Comparison of ENCODE assay signal across 19 cellular contexts in genomic region chr18:68152770-68153169, GRCh38.
DNase-seq lines count a peak whose midpoint lies in the region; ATAC-seq and TF ChIP-seq lines count a peak whose summit lies in the region.
"Had no signal": no experiment of that assay in that cellular context is flagged by ENCODE, and none has a peak within 500 bp of the region (broad histone marks: within the 10 kb centered on the region; RNA-seq: fewer than 3 reads in every experiment).

No MANE protein-coding gene starts in this region.

- no peaks in the 10 kb centered on the region for H3K4me1 ChIP-seq in foreskin keratinocyte
- H3K4me1 ChIP-seq: colonic mucosa, esophagus muscularis mucosa, left ventricle myocardium inferior had no signal

- TF ChIP-seq CTCF in GM12873 (IDR thresholded peaks at IDR 0.05; ENCODE audit: insufficient read depth, low read depth, low read length, missing control alignments) (peak; percentile 27), foreskin keratinocyte (conservative IDR thresholded peaks at IDR 0.05) (peak; percentile 17)

- no peak for ATAC-seq in foreskin keratinocyte
- no peak for ATAC-seq in GM18505 (IDR thresholded peaks at IDR 0.05; ENCODE audit: unreplicated experiment)

- no peak for TF ChIP-seq POLR2A in GM18505 (IDR thresholded peaks at IDR 0.05; ENCODE audit: borderline replicate concordance, extremely low read depth, insufficient read depth, insufficient read length)

- DNase-seq in ACHN = peak; percentile 7
- DNase-seq in OCI-M1 (lab: John Stamatoyannopoulos, UW) = peak; percentile 63
- DNase-seq in foreskin keratinocyte = no peak
- DNase-seq in hypothalamus (lab: John Stamatoyannopoulos, UW) = no peak
- DNase-seq in NCI-H2081 (lab: John Stamatoyannopoulos, UW) = no peak
- no peak for DNase-seq in NCI-H524 treated with DMSO at 0.1 percent for 48 hours (lab: John Stamatoyannopoulos, UW)
- DNase-seq: activated gamma-delta T cell; anterior cingulate cortex; colonic mucosa; DMS153; left ventricle myocardium inferior; naive B cell; NCI-H1105; SIG-M5; stimulated activated CD4-positive, alpha-beta T cell treated with anti-CD3 and anti-CD28 coated beads, Interleukin-15, amount 100 ng/mL, for 24 hours had no signal

- H3K27ac ChIP-seq in foreskin keratinocyte = no peak overlapping the region
- H3K27ac ChIP-seq: colonic mucosa, esophagus muscularis mucosa, left ventricle myocardium inferior, thoracic aorta had no signal

- in situ Hi-C loops in ACHN (cut with HindIII; ENCODE audit: low pct_ligation_motif_present, low pct_unique_long_range_greater_than_20kb, low sequenced_read_pairs) = no loop called here

- no peaks in the 10 kb centered on the region for H3K27me3 ChIP-seq in foreskin keratinocyte
- H3K27me3 ChIP-seq: colonic mucosa, esophagus muscularis mucosa had no signal

Comparison
In these comparisons a context has a peak if more than half of its experiments do, and no peak if none do; other contexts are left out.
1. DNase-seq: peak in ACHN (single experiment) and OCI-M1 (single experiment); none in foreskin keratinocyte (0 of 2), hypothalamus (0 of 51), NCI-H2081 (0 of 2) and NCI-H524 treated with DMSO at 0.1 percent for 48 hours (single experiment).